In the genomic region with DNA sequence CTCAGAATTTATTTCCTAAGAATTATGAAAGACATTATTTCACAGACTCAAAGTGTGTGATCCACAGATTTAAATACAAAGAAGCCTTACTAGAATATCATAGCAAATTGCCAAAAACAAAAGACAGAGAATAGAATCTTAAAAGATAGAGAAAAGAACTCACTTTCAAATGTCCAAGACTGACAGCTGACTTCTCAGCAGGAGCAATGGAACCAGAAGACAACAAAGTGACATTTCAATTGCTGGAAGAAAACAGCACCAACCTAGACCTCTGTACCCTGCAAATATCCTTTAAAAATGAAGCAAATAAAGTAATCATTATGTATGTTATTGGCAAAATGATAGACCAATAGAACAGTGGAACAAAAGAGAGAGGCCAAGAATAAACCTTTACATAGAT, we compare ENCODE assay signal across 30 cellular contexts.
"Had no signal": no experiment of that assay in that cellular context is flagged by ENCODE, and none has a peak within 500 bp of the region (broad histone marks: within the 10 kb centered on the region; RNA-seq: fewer than 3 reads in every experiment).

No MANE protein-coding gene starts in this region.

- H3K27ac ChIP-seq: gastroesophageal sphincter, hepatocyte, ovary, sigmoid colon, uterus, VCaP had no signal

- H2AFZ ChIP-seq: hepatocyte had no signal

- H3K4me1 ChIP-seq: gastroesophageal sphincter, sigmoid colon, uterus had no signal

- H3K4me3 ChIP-seq: gastroesophageal sphincter, hepatocyte, ovary, sigmoid colon, uterus had no signal

- H3K4me2 ChIP-seq: hepatocyte had no signal

- ATAC-seq: activated CD4-positive, CD25-positive, alpha-beta regulatory T cell treated with anti-CD3 and anti-CD28 coated beads, Interleukin-2, amount 50 U/mL, for 24 hours; activated T-helper 17 cell treated with anti-CD3 and anti-CD28 coated beads, Interleukin-2, amount 50 U/mL, for 72 hours; esophagus mucosa; gastroesophageal sphincter; left ventricle myocardium superior; stimulated activated memory B cell treated with anti-CD40 and anti-IgM and Interleukin-4, amounts not matched to agents 10 μg/mL and 1 μg/mL and 100 μg/mL, for 72 hours; stimulated activated naive CD8-positive, alpha-beta T cell treated with anti-CD3 and anti-CD28 coated beads, Interleukin-15, amount 100 ng/mL, for 72 hours had no signal

- DNase-seq: activated CD4-positive, alpha-beta T cell treated with anti-CD3 and anti-CD28 coated beads for 48 hours; activated CD4-positive, alpha-beta T cell treated with anti-CD3 and anti-CD28 coated beads, Interleukin-2, amount 50 U/mL, for 48 hours; activated CD8-positive, alpha-beta memory T cell treated with anti-CD3 and anti-CD28 coated beads for 24 hours; activated CD8-positive, alpha-beta memory T cell treated with anti-CD3 and anti-CD28 coated beads, Interleukin-2, amount 50 U/mL, for 4 hours; activated gamma-delta T cell treated with Interleukin-2 at 50 U/mL for 16 hours; activated naive CD4-positive, alpha-beta T cell treated with anti-CD3 and anti-CD28 coated beads, Interleukin-2, amount 50 U/mL, for 16 hours; activated T-cell treated with anti-CD3 and anti-CD28 coated beads, Interleukin-2, amount 50 U/mL, for 1 hour; amygdala; caudate nucleus; islet precursor cell; left ventricle myocardium superior; naive B cell; ovary; retina; sigmoid colon; small intestine; stimulated activated CD4-positive, alpha-beta T cell treated with anti-CD3 and anti-CD28 coated beads, Interleukin-1b, Interleukin-23, amount 100 ng/mL, for 48 hours; stimulated activated CD4-positive, alpha-beta T cell treated with anti-CD3 and anti-CD28 coated beads, Interleukin-4, amount 100 ng/mL, for 4 hours; stimulated activated CD8-positive, alpha-beta memory T cell treated with anti-CD3 and anti-CD28 coated beads, Interleukin-4, amount 100 ng/mL, for 48 hours; stimulated activated naive CD8-positive, alpha-beta T cell treated with anti-CD3 and anti-CD28 coated beads, Interleukin-15, amount 100 ng/mL, for 72 hours; substantia nigra; T-helper 1 cell; uterus had no signal

- H3K36me3 ChIP-seq: ovary, uterus had no signal

- H3K79me2 ChIP-seq: hepatocyte had no signal

- H3K27me3 ChIP-seq: gastroesophageal sphincter, hepatocyte, ovary, sigmoid colon, uterus had no signal
